ENCODE assay signal across 15 cellular contexts in the genomic region with DNA sequence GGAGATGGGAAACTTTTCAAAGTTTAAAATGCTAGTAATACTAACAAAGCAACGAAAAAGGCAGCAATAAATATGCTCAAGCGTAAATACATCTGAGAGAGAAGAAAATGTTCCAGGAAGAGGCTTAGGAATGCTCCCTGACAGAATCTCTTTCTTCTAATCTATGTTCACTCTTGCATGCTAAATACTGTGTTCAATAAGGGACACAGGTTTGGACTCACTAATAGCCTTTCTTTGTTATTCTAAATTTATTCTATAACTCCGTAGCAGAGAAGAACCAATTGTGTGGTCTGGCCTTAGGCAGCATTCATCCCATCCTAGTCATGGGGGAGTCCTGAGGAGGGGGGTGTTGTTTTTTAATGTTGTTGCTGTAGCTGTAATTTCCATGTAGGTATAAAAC.
"Had no signal": no experiment of that assay in that cellular context is flagged by ENCODE, and none has a peak within 500 bp of the region (broad histone marks: within the 10 kb centered on the region; RNA-seq: fewer than 3 reads in every experiment).

No MANE protein-coding gene starts in this region.

- H3K4me3 ChIP-seq: right atrium auricular region had no signal

- ATAC-seq: stimulated activated memory B cell treated with anti-CD40 and anti-IgM and Interleukin-4, amounts not matched to agents 10 μg/mL and 1 μg/mL and 100 μg/mL, for 72 hours had no signal

- FAIRE-seq: colon, endothelial cell of umbilical vein, frontal cortex, kidney had no signal

- H3K27ac ChIP-seq: right atrium auricular region had no signal

- H3K27me3 ChIP-seq: right atrium auricular region had no signal

- H3K36me3 ChIP-seq: right atrium auricular region had no signal

- DNase-seq: activated CD4-positive, alpha-beta memory T cell treated with anti-CD3 and anti-CD28 coated beads for 36 hours; activated CD4-positive, CD25-positive, alpha-beta regulatory T cell treated with anti-CD3 and anti-CD28 coated beads, Interleukin-2, amount 50 U/mL, for 72 hours; activated gamma-delta T cell; activated naive CD8-positive, alpha-beta T cell treated with anti-CD3 and anti-CD28 coated beads for 36 hours; activated T-cell treated with anti-CD3 and anti-CD28 coated beads, Interleukin-2, amount 50 U/mL, for 48 hours; aorta; kidney; naive B cell; occipital lobe; SHP77 treated with DMSO at 0.1 percent for 48 hours had no signal

- H3K9me3 ChIP-seq: right atrium auricular region had no signal
